8 cellular contexts compared by ENCODE assay signal in genomic region chr18:47150824-47151366, GRCh38. TPM values are rescaled to one million over a fixed set of nuclear protein-coding genes. Genes with fewer than 3 reads are reported as not detected.
DNase-seq lines count a peak whose midpoint lies in the region; ATAC-seq and FAIRE-seq lines count a peak whose summit lies in the region.

No MANE protein-coding gene starts in this region.

- peaks cover 20 to 30% (median 25%) of the 10 kb centered on the region in 10 experiments for H3K4me1 ChIP-seq in BLaER1 treated with 17β-estradiol and CSF1 and Interleukin-3, amounts not matched to agents 10 nM and 100 nM
- H3K4me1 ChIP-seq in iPS-15b (ENCODE audit: control insufficient read depth, insufficient read depth, low read length) = peaks cover 2% of the 10 kb centered on the region
- H3K4me1 ChIP-seq in small intestine (ENCODE audit: control insufficient read depth in 2 of 2, insufficient read depth in 1 of 2, low read depth in 1 of 2, low read length in 1 of 2) = peaks cover 6 to 12% of the 10 kb centered on the region in 2 donors

- ATAC-seq in GM19395 (IDR thresholded peaks at IDR 0.05; ENCODE audit: unreplicated experiment) = peak; percentile 14
- ATAC-seq in activated naive CD8-positive, alpha-beta T cell treated with anti-CD3 and anti-CD28 coated beads, Interleukin-2, amount 50 U/mL, for 24 hours = peak; percentile 11

- no peak for FAIRE-seq in small intestine (lab: Jason Lieb, UNC)

- H3K4me3 ChIP-seq in BLaER1 treated with 17β-estradiol and CSF1 and Interleukin-3, amounts not matched to agents 10 nM and 100 nM = peak overlapping the region; percentile 68 to 87 (median 78)
- H3K4me3 ChIP-seq in Jurkat, Clone E6-1 (ENCODE audit: low read length) = peak overlapping the region; percentile 75
- H3K4me3 ChIP-seq in iPS-15b (ENCODE audit: low read depth, low read length) = peak overlapping the region; percentile 57
- H3K4me3 ChIP-seq in small intestine (ENCODE audit: low read depth in 1 of 2, low read length in 2 of 2) = peak overlapping the region; percentile 41 to 62

- H4K20me1 ChIP-seq in BLaER1 treated with 17β-estradiol and CSF1 and Interleukin-3, amounts not matched to agents 10 nM and 100 nM = peaks cover 0 to 12% (median 0%) of the 10 kb centered on the region in 11 experiments; a peak in 7 of 22 replicates

- H3K36me3 ChIP-seq in BLaER1 treated with 17β-estradiol and CSF1 and Interleukin-3, amounts not matched to agents 10 nM and 100 nM = peaks cover 17 to 47% (median 28%) of the 10 kb centered on the region in 11 experiments
- H3K36me3 ChIP-seq in iPS-15b (ENCODE audit: control insufficient read depth, insufficient read depth, low read length) (no peaks in the 10 kb centered on the region), small intestine (ENCODE audit: control insufficient read depth in 2 of 2, insufficient read depth in 2 of 2, low read length in 2 of 2) (peaks cover 0 to 2% of the 10 kb centered on the region in 2 donors)

- 0 out of 22 replicates have a peak, but pooled peaks cover 0 to 1% (median 0%) of the 10 kb centered on the region in 11 experiments for H3K9me3 ChIP-seq in BLaER1 treated with 17β-estradiol and CSF1 and Interleukin-3, amounts not matched to agents 10 nM and 100 nM (replicated peaks in 1 of 11)
- H3K9me3 ChIP-seq in iPS-15b (ENCODE audit: control insufficient read depth, insufficient read depth, low read length) (no peaks in the 10 kb centered on the region), small intestine (ENCODE audit: control insufficient read depth, low read depth) (no peaks in the 10 kb centered on the region)

- DNase-seq in Jurkat, Clone E6-1 (ENCODE audit: low read depth, low spot score) = no peak
- no peak for DNase-seq in activated naive CD8-positive, alpha-beta T cell treated with anti-CD3 and anti-CD28 coated beads, Interleukin-2, amount 50 U/mL, for 24 hours
- DNase-seq in small intestine = no peak
- DNase-seq in DMS79 treated with DMSO at 0.1 percent for 48 hours (lab: John Stamatoyannopoulos, UW) = no peak
- DNase-seq in GDM1 (lab: John Stamatoyannopoulos, UW) = no peak

- no peaks in the 10 kb centered on the region for H3K27me3 Mint-ChIP-seq in activated naive CD8-positive, alpha-beta T cell treated with anti-CD3 and anti-CD28 coated beads, Interleukin-2, amount 50 U/mL, for 24 hours

- H3K36me3 Mint-ChIP-seq in activated naive CD8-positive, alpha-beta T cell treated with anti-CD3 and anti-CD28 coated beads, Interleukin-2, amount 50 U/mL, for 24 hours (ENCODE audit: low read depth) = peaks cover 9% of the 10 kb centered on the region

- H3K27ac ChIP-seq in BLaER1 treated with 17β-estradiol and CSF1 and Interleukin-3, amounts not matched to agents 10 nM and 100 nM = peak overlapping the region; percentile 73 to 86 (median 80)
- H3K27ac ChIP-seq in small intestine (ENCODE audit: low read depth in 1 of 2, low read length in 1 of 2) = peak overlapping the region; percentile 81 to 95

- H3K27ac Mint-ChIP-seq in activated naive CD8-positive, alpha-beta T cell treated with anti-CD3 and anti-CD28 coated beads, Interleukin-2, amount 50 U/mL, for 24 hours = peak overlapping the region; percentile 95

- H3K9ac ChIP-seq in BLaER1 treated with 17β-estradiol and CSF1 and Interleukin-3, amounts not matched to agents 10 nM and 100 nM = peak overlapping the region; percentile 75 to 90 (median 84)
- peak overlapping the region; percentile 29 for H3K9ac ChIP-seq in iPS-15b (ENCODE audit: low read depth, low read length)

- H3K9me3 Mint-ChIP-seq in activated naive CD8-positive, alpha-beta T cell treated with anti-CD3 and anti-CD28 coated beads, Interleukin-2, amount 50 U/mL, for 24 hours = no peaks in the 10 kb centered on the region

- H3K4me1 Mint-ChIP-seq in activated naive CD8-positive, alpha-beta T cell treated with anti-CD3 and anti-CD28 coated beads, Interleukin-2, amount 50 U/mL, for 24 hours = peaks cover 37% of the 10 kb centered on the region

- peak overlapping the region; percentile 87 to 98 (median 92) for H3K4me2 ChIP-seq in BLaER1 treated with 17β-estradiol and CSF1 and Interleukin-3, amounts not matched to agents 10 nM and 100 nM

- WGBS in small intestine, 3 donors = 2 to 6% (median 6%) methylated on average over 13 of the region's 13 CpGs

- H3K27me3 ChIP-seq in BLaER1 treated with 17β-estradiol and CSF1 and Interleukin-3, amounts not matched to agents 10 nM and 100 nM = no peaks in the 10 kb centered on the region
- no peaks in the 10 kb centered on the region for H3K27me3 ChIP-seq in iPS-15b (ENCODE audit: control insufficient read depth, insufficient read depth, low read length)
- H3K27me3 ChIP-seq in small intestine (ENCODE audit: control insufficient read depth in 2 of 2, insufficient read depth in 2 of 2, low read length in 2 of 2) = no peaks in the 10 kb centered on the region

- H3K4me3 Mint-ChIP-seq in activated naive CD8-positive, alpha-beta T cell treated with anti-CD3 and anti-CD28 coated beads, Interleukin-2, amount 50 U/mL, for 24 hours = peak overlapping the region; percentile 94

RNA-seq across cellular contexts. Expression of gene HDHD2, which starts 0.6 kb away (rescaled TPM):
- polyA plus RNA-seq in Jurkat, Clone E6-1 (2012; ENCODE audit: insufficient read depth, insufficient read length) = 43.1 TPM
- polyA plus RNA-seq in small intestine = 10 to 100 TPM; 16.5 to 26.7 (median 21.9) TPM

RNA-seq across cellular contexts. Expression of gene IER3IP1, which starts 25.3 kb away (rescaled TPM):
- polyA plus RNA-seq in Jurkat, Clone E6-1 (2012; ENCODE audit: insufficient read depth, insufficient read length) = 12.9 TPM
- 10 to 100 TPM; 14.1 to 19.5 (median 16.2) TPM for polyA plus RNA-seq in small intestine
